ENCODE assay signal across 22 cellular contexts in genomic region chr15:85977586-85977985, GRCh38.
"Had no signal": no experiment of that assay in that cellular context is flagged by ENCODE, and none has a peak within 500 bp of the region (broad histone marks: within the 10 kb centered on the region; RNA-seq: fewer than 3 reads in every experiment).

No MANE protein-coding gene starts in this region.

- H3K27me3 ChIP-seq: colonic mucosa, esophagus muscularis mucosa, foreskin keratinocyte, gastrocnemius medialis, heart left ventricle had no signal

- H3K27ac ChIP-seq: colonic mucosa, coronary artery, dorsolateral prefrontal cortex, epithelial cell of prostate, esophagus muscularis mucosa, esophagus squamous epithelium, foreskin keratinocyte, gastrocnemius medialis, gastroesophageal sphincter, heart left ventricle, heart right ventricle had no signal

- ATAC-seq: effector memory CD8-positive, alpha-beta T cell; esophagus mucosa; gastrocnemius medialis; gastroesophageal sphincter; heart left ventricle; heart right ventricle had no signal

- H3K4me1 ChIP-seq: colonic mucosa, esophagus muscularis mucosa, esophagus squamous epithelium, gastroesophageal sphincter, heart left ventricle, heart right ventricle had no signal

- DNase-seq: colonic mucosa; cortex of kidney; dermis blood vessel endothelial cell; dorsolateral prefrontal cortex; effector CD4-positive, alpha-beta T cell; effector CD8-positive, alpha-beta T cell; effector memory CD4-positive, alpha-beta T cell; effector memory CD8-positive, alpha-beta T cell; endodermal cell; erythroblast; esophagus squamous epithelium; gastrocnemius medialis; glutamatergic neuron; head of caudate nucleus; heart left ventricle; heart right ventricle had no signal

- H3K36me3 ChIP-seq: colonic mucosa, esophagus muscularis mucosa, esophagus squamous epithelium, gastrocnemius medialis, gastroesophageal sphincter, heart left ventricle, heart right ventricle had no signal

- H3K4me3 ChIP-seq: colonic mucosa, coronary artery, dorsolateral prefrontal cortex, esophagus muscularis mucosa, esophagus squamous epithelium, gastrocnemius medialis, gastroesophageal sphincter, heart left ventricle, heart right ventricle had no signal

- H3K9me3 ChIP-seq: colonic mucosa, esophagus muscularis mucosa, gastrocnemius medialis had no signal
